In genomic region chr9:70868661-70869652, GRCh38 we compare ENCODE assay signal across 10 cellular contexts.
A peak's percentile ranks its signal among the peaks of the same experiment; 100 is the strongest.
DNase-seq lines count a peak whose midpoint lies in the region; ATAC-seq, FAIRE-seq and TF ChIP-seq lines count a peak whose summit lies in the region.
"Had no signal": no experiment of that assay in that cellular context is flagged by ENCODE, and none has a peak within 500 bp of the region (broad histone marks: within the 10 kb centered on the region; RNA-seq: fewer than 3 reads in every experiment).

No MANE protein-coding gene starts in this region.

- WGBS in A549 (ENCODE audit: missing lambda C conversion rate), result 28% methylated on average over 15 of the region's 15 CpGs
- WGBS in gastroesophageal sphincter (ENCODE audit: low coverage in 1 of 2), 2 donors, result 43 to 54% methylated on average over 7 to 11 of the region's 15 CpGs
- 14 to 17% (median 14%) methylated on average over 15 of the region's 15 CpGs for WGBS in ovary, 3 donors

- intact Hi-C loops in ovary (cut with DNase I), result no loop called here

- H3K4me3 Mint-ChIP-seq in activated naive CD8-positive, alpha-beta T cell treated with anti-CD3 and anti-CD28 coated beads for 36 hours, result no peak overlapping the region
- H3K4me3 Mint-ChIP-seq: naive thymus-derived CD4-positive, alpha-beta T cell had no signal

- TF ChIP-seq CTCF in A549 (IDR thresholded peaks at IDR 0.05), result no peak
- TF ChIP-seq CTCF in gastroesophageal sphincter (IDR thresholded peaks at IDR 0.05), result no peak
- TF ChIP-seq CTCF in ovary (IDR thresholded peaks at IDR 0.05), result no peak

- FAIRE-seq in A549 (lab: Jason Lieb, UNC), result no peak
- FAIRE-seq: K562 had no signal

- H3K27me3 ChIP-seq in gastroesophageal sphincter (no peaks in the 10 kb centered on the region), ovary (no peaks in the 10 kb centered on the region)

- no peak overlapping the region for H3K27ac ChIP-seq in A549
- H3K27ac ChIP-seq in gastroesophageal sphincter, result peak overlapping the region in 1 of 4 donors; percentile 8
- H3K27ac ChIP-seq in ovary, result peak overlapping the region; percentile 27 to 56

- ATAC-seq in A549 (no peak), gastroesophageal sphincter (peak; percentile 39), HG03565 (IDR thresholded peaks at IDR 0.05; ENCODE audit: unreplicated experiment) (no peak)
- ATAC-seq: K562; naive thymus-derived CD4-positive, alpha-beta T cell had no signal

- 0 out of 3 replicates have a peak overlapping the region, but pooled peaks have one; percentile 24 for H3K4me2 ChIP-seq in A549

- H3K36me3 Mint-ChIP-seq in activated naive CD8-positive, alpha-beta T cell treated with anti-CD3 and anti-CD28 coated beads for 36 hours, result no peaks in the 10 kb centered on the region
- H3K36me3 Mint-ChIP-seq: naive thymus-derived CD4-positive, alpha-beta T cell had no signal

- H3K9me3 Mint-ChIP-seq in activated naive CD8-positive, alpha-beta T cell treated with anti-CD3 and anti-CD28 coated beads for 36 hours, result no peaks in the 10 kb centered on the region

- in situ Hi-C loops in SK-MEL-5 (cut with HindIII; ENCODE audit: low pct_unique_long_range_greater_than_20kb, low sequenced_read_pairs), result no loop called here

- no peak overlapping the region for H3K4me3 ChIP-seq in A549
- H3K4me3 ChIP-seq in gastroesophageal sphincter, result peak overlapping the region; percentile 40 to 44
- H3K4me3 ChIP-seq in ovary, result peak overlapping the region; percentile 35
- H3K4me3 ChIP-seq: K562 had no signal

- POLR2A ChIA-PET in A549 (lab: Yijun Ruan, JAX), result no interaction called here

- H3K9me3 ChIP-seq in A549 (no peaks in the 10 kb centered on the region), gastroesophageal sphincter (no peaks in the 10 kb centered on the region), ovary (no peaks in the 10 kb centered on the region)

- H3K27me3 Mint-ChIP-seq in activated naive CD8-positive, alpha-beta T cell treated with anti-CD3 and anti-CD28 coated beads for 36 hours, result peaks cover 4% of the 10 kb centered on the region

- TF ChIP-seq EP300 in A549 (IDR thresholded peaks at IDR 0.05) (no peak), gastroesophageal sphincter (IDR thresholded peaks at IDR 0.05) (no peak), ovary (IDR thresholded peaks at IDR 0.05) (no peak)

- no peak overlapping the region for H3K27ac Mint-ChIP-seq in activated naive CD8-positive, alpha-beta T cell treated with anti-CD3 and anti-CD28 coated beads for 36 hours
- H3K27ac Mint-ChIP-seq: naive thymus-derived CD4-positive, alpha-beta T cell had no signal

- TF ChIP-seq POLR2A in A549 (IDR thresholded peaks at IDR 0.05; ENCODE audit: low read length), result no peak
- TF ChIP-seq POLR2A in gastroesophageal sphincter (IDR thresholded peaks at IDR 0.05), result no peak
- TF ChIP-seq POLR2A in ovary (IDR thresholded peaks at IDR 0.05), result no peak

- H3K4me1 ChIP-seq in A549, result no peaks in the 10 kb centered on the region
- no peaks in the 10 kb centered on the region for H3K4me1 ChIP-seq in gastroesophageal sphincter
- no peaks in the 10 kb centered on the region for H3K4me1 ChIP-seq in ovary (ENCODE audit: insufficient read depth)

- TF ChIP-seq RAD21 in A549 (conservative IDR thresholded peaks at IDR 0.05 in 1 of 2, IDR thresholded peaks at IDR 0.05 in 1 of 2), result no peak

- H3K36me3 ChIP-seq in gastroesophageal sphincter (no peaks in the 10 kb centered on the region), ovary (no peaks in the 10 kb centered on the region)

- CTCF ChIA-PET in A549 (lab: Yijun Ruan, JAX), result no interaction called here

- no peaks in the 10 kb centered on the region for H3K4me1 Mint-ChIP-seq in activated naive CD8-positive, alpha-beta T cell treated with anti-CD3 and anti-CD28 coated beads for 36 hours
- H3K4me1 Mint-ChIP-seq: naive thymus-derived CD4-positive, alpha-beta T cell had no signal

- DNase-seq in A549 (ENCODE audit: low read depth in 1 of 2, low spot score in 1 of 2) (no peak), SK-MEL-5 (ENCODE audit: low read depth, low spot score) (peak; percentile 87), ovary (peak; percentile 13 to 42 (median 31)), NCI-H345 treated with DMSO at 0.1 percent for 48 hours (lab: John Stamatoyannopoulos, UW; ENCODE audit: unreplicated experiment) (no peak), dermis blood vessel endothelial cell (no peak)
- no peak for DNase-seq in activated naive CD8-positive, alpha-beta T cell treated with anti-CD3 and anti-CD28 coated beads for 36 hours
- DNase-seq: naive thymus-derived CD4-positive, alpha-beta T cell had no signal

TF ChIP-seq in A549, 52 proteins besides CTCF, POLR2A, EP300 and RAD21:
- TF ChIP-seq CBX8 (IDR thresholded peaks at IDR 0.05) (peak; percentile 83), ZFP36 (IDR thresholded peaks at IDR 0.05; ENCODE audit: borderline replicate concordance, partially characterized antibody) (no peak)
TF ChIP-seq in A549: peak in this region for 1.

Comparison
In these comparisons a context has a peak if more than half of its experiments do, and no peak if none do; other contexts are left out.
1. DNase-seq: peak in SK-MEL-5 (single experiment) and ovary (5 of 5); none in A549 (0 of 2), activated naive CD8-positive, alpha-beta T cell treated with anti-CD3 and anti-CD28 coated beads for 36 hours (single experiment), NCI-H345 treated with DMSO at 0.1 percent for 48 hours (single experiment) and dermis blood vessel endothelial cell (single experiment).
2. H3K27ac ChIP-seq: peak in ovary (2 of 2); none in A549 (0 of 2).